In the genomic region with DNA sequence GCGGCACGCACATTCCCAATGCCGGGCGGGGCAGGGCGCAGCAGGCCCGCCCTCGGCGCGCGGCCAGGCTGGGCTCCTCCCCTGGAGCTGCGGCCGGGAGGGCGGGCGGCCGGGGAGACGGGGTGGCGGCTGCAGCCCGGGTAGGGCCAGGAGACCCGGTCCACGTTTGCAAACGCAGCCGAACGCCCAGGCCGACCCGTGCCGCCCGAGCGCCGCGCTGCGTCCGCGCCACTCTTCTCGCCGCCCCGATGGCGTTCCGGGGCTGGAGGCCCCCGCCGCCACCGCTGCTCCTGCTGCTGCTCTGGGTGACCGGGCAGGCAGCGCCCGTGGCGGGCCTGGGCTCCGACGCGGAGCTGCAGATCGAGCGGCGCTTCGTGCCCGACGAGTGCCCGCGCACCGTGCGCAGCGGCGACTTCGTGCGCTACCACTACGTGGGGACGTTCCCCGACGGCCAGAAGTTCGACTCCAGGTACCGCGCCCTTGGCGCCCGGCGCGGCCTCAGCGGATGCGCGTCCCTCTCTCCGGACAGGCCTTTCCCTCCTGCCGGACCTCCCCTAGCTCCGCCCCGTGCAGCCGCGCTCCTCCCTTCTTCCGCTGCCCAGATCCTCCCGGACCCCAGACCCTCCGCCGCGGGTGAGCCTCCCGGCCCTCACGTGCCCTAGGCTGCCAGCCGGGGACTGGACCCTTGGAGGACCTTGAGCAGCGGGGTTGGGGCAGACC, we compare ENCODE assay signal across 8 cellular contexts. TPM values are rescaled to one million over a fixed set of nuclear protein-coding genes. Genes with fewer than 3 reads are reported as not detected.
DNase-seq lines count a peak whose midpoint lies in the region; ATAC-seq and TF ChIP-seq lines count a peak whose summit lies in the region.

A gene with protein sequence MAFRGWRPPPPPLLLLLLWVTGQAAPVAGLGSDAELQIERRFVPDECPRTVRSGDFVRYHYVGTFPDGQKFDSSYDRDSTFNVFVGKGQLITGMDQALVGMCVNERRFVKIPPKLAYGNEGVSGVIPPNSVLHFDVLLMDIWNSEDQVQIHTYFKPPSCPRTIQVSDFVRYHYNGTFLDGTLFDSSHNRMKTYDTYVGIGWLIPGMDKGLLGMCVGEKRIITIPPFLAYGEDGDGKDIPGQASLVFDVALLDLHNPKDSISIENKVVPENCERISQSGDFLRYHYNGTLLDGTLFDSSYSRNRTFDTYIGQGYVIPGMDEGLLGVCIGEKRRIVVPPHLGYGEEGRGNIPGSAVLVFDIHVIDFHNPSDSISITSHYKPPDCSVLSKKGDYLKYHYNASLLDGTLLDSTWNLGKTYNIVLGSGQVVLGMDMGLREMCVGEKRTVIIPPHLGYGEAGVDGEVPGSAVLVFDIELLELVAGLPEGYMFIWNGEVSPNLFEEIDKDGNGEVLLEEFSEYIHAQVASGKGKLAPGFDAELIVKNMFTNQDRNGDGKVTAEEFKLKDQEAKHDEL (plus strand): TSS at position 115 of the 720 bp plus-strand sequence. CDS start 134 bp downstream, at position 249.

- H3K27me3 ChIP-seq in heart right ventricle = peaks cover 0 to 3% (median 0%) of the 10 kb centered on the region in 7 donors

- no peaks in the 10 kb centered on the region for H3K36me3 ChIP-seq in heart right ventricle

- DNase-seq in DMS53 treated with DMSO at 0.1 percent for 48 hours (lab: John Stamatoyannopoulos, UW; ENCODE audit: unreplicated experiment) (peak; percentile 74), NCI-H774 (lab: John Stamatoyannopoulos, UW) (peak; percentile 89), anterior cingulate cortex (lab: John Stamatoyannopoulos, UW) (peak in 55 of 58 donors; percentile 18 to 78 (median 56)), heart right ventricle (peak; percentile 84 to 95), osteocyte (ENCODE audit: extremely low spot score, unreplicated experiment) (peak; percentile 92), NK-92 (lab: John Stamatoyannopoulos, UW; ENCODE audit: unreplicated experiment) (no peak)

- 0 to 1% methylated on average over 79 to 91 of the region's 91 CpGs for WGBS in heart right ventricle, 2 donors

- peaks cover 4% of the 10 kb centered on the region for H3K36me3 Mint-ChIP-seq in osteocyte (ENCODE audit: unreplicated experiment)

- H3K9me3 Mint-ChIP-seq in osteocyte (ENCODE audit: unreplicated experiment) = no peaks in the 10 kb centered on the region

- H3K27ac ChIP-seq in heart right ventricle = peak within 1 kb of the TSS; percentile 93 to 100 (median 98)

- H3K4me3 Mint-ChIP-seq in osteocyte (ENCODE audit: unreplicated experiment) = peak within 1 kb of the TSS; percentile 84

- H3K27me3 Mint-ChIP-seq in osteocyte (ENCODE audit: unreplicated experiment) = no peaks in the 10 kb centered on the region

- H3K9me3 ChIP-seq in heart right ventricle = no peaks in the 10 kb centered on the region

- ATAC-seq in GM19351 (IDR thresholded peaks at IDR 0.05; ENCODE audit: unreplicated experiment) (peak; percentile 89), HG03378 (IDR thresholded peaks at IDR 0.05; ENCODE audit: unreplicated experiment) (peak; percentile 63), heart right ventricle (peak; percentile 94 to 97 (median 96))

- TF ChIP-seq CTCF in heart right ventricle (IDR thresholded peaks at IDR 0.05) (no peak), osteocyte (IDR thresholded peaks at IDR 0.05) (no peak)

- peak within 1 kb of the TSS; percentile 75 to 99 (median 92) for H3K4me3 ChIP-seq in heart right ventricle

- intact Hi-C loops in heart right ventricle (cut with DNase I) = loop anchor here in 5 of 10 donors (2.0 to 10.0 kb wide), 9 partner anchors 15 to 463 kb away; partner anchors contain the start of genes KBTBD2 (in 2 of the 5), AVL9 (in 1 of the 5), LSM5 (in 1 of the 5) and NT5C3A (in 1 of the 5)

- peaks cover 3 to 31% (median 19%) of the 10 kb centered on the region in 9 donors for H3K4me1 ChIP-seq in heart right ventricle

- peaks cover 21% of the 10 kb centered on the region for H3K4me1 Mint-ChIP-seq in osteocyte (ENCODE audit: unreplicated experiment)

- peak within 1 kb of the TSS; percentile 93 for H3K27ac Mint-ChIP-seq in osteocyte (ENCODE audit: unreplicated experiment)

RNA-seq across cellular contexts. Expression of the gene that starts here (rescaled TPM):
- total RNA-seq in heart right ventricle (100 to 1,000 TPM; 103 to 158 (median 122) TPM), osteocyte (229 and 237 TPM in 2 replicates)
- 10 to 100 TPM; 32.2 to 36.7 TPM for polyA plus RNA-seq in heart right ventricle
